ENCODE assay signal across 19 cellular contexts in the genomic region with DNA sequence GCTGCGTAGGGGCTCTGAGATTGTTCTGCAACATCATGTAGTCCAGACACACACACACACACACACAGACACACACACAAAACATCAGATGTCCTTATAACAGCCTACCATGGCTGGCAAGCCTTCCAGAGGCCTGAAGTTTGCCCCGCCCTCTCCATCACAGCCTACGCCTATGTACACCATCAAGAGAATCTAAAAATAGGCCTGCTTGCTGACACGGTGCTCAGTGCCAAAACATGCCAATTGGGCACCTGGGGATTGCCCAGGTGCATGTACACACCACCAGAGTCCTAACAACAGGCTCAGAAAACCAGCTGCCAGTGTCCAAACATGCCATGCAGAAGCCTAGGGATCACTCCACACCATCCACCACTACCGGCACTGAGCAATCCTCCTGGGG.
"Had no signal": no experiment of that assay in that cellular context is flagged by ENCODE, and none has a peak within 500 bp of the region (broad histone marks: within the 10 kb centered on the region; RNA-seq: fewer than 3 reads in every experiment).

No MANE protein-coding gene starts in this region.

- ATAC-seq: gastroesophageal sphincter; left colon; left ventricle myocardium superior; psoas muscle; stimulated activated memory B cell treated with anti-CD40 and anti-IgM and Interleukin-4, amounts not matched to agents 10 μg/mL and 1 μg/mL and 100 μg/mL, for 72 hours had no signal

- DNase-seq: colonic mucosa; dermis blood vessel endothelial cell; esophagus squamous epithelium; foreskin fibroblast; kidney; left colon; left ventricle myocardium superior; mesenchymal stem cell; naive B cell; psoas muscle; retina; spleen; stimulated activated CD4-positive, alpha-beta T cell treated with anti-CD3 and anti-CD28 coated beads, Interleukin-15, amount 100 ng/mL, for 24 hours; stimulated activated CD4-positive, alpha-beta T cell treated with anti-CD3 and anti-CD28 coated beads, Interleukin-1b, Interleukin-23, amount 100 ng/mL, for 48 hours; stimulated activated CD4-positive, alpha-beta T cell treated with anti-CD3 and anti-CD28 coated beads, Interleukin-4, amount 100 ng/mL, for 24 hours; trophoblast cell had no signal

- H3K4me1 ChIP-seq: colonic mucosa, esophagus squamous epithelium, gastroesophageal sphincter, psoas muscle, spleen had no signal

- H3K27me3 ChIP-seq: colonic mucosa, esophagus squamous epithelium, gastroesophageal sphincter, spleen had no signal

- H3K27ac ChIP-seq: colonic mucosa, esophagus squamous epithelium, gastroesophageal sphincter, psoas muscle, spleen had no signal

- H3K4me3 ChIP-seq: colonic mucosa, esophagus squamous epithelium, gastroesophageal sphincter, lung, psoas muscle, spleen had no signal

- H3K36me3 ChIP-seq: colonic mucosa, esophagus squamous epithelium, gastroesophageal sphincter, spleen had no signal

- H3K9me3 ChIP-seq: colonic mucosa, esophagus squamous epithelium, psoas muscle had no signal
